13 cellular contexts compared by ENCODE assay signal in the genomic region with DNA sequence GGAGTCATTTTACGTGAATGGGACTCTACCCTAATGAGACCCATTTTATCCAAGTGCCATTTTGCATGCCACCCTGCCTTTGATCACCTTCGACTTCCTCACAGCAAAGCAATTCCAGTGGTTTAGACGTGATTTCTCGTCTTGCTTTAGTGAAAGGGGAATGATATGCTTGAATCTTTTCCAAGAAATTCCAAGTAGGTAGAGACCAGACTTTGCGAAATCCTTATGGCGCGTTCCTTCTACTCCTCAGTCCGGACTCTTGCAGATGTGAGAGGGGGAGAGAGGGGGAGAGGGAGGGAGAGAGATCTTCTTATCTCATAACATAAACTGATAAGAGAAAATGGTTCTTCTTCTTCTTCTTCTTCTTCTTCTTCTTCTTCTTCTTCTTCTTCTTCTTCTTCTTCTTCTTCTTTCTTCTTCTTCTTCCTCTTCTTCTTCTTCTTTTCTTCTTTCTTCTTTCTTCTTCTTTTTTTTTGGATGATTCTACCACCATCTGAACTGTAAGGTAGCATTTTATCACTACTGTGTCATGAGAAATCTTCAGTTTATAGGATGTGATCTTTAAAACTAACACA. TPM values are rescaled to one million over a fixed set of nuclear protein-coding genes. Genes with fewer than 3 reads are reported as not detected.
DNase-seq lines count a peak whose midpoint lies in the region; ATAC-seq and TF ChIP-seq lines count a peak whose summit lies in the region.
"Had no signal": no experiment of that assay in that cellular context is flagged by ENCODE, and none has a peak within 500 bp of the region (broad histone marks: within the 10 kb centered on the region; RNA-seq: fewer than 3 reads in every experiment).

No MANE protein-coding gene starts in this region.

- H3K4me1 ChIP-seq in GM23338 (ENCODE audit: insufficient read depth) = peaks cover 14% of the 10 kb centered on the region

- no peaks in the 10 kb centered on the region for H3K79me2 ChIP-seq in GM23338 (replicated peaks; ENCODE audit: insufficient read depth)

- peak overlapping the region; percentile 83 for H3K4me2 ChIP-seq in GM23338

- peaks cover 7% of the 10 kb centered on the region for H4K20me1 ChIP-seq in GM23338 (replicated peaks; ENCODE audit: insufficient read depth)

- H3K9me3 ChIP-seq in MG63 = no peaks in the 10 kb centered on the region
- H3K9me3 ChIP-seq: gastrocnemius medialis had no signal

- H3K4me1 Mint-ChIP-seq in CD14-positive monocyte (peaks cover 23% of the 10 kb centered on the region), GM23338 (peaks cover 7% of the 10 kb centered on the region), brain (peaks cover 17% of the 10 kb centered on the region), mesothelial cell of epicardium (peaks cover 8% of the 10 kb centered on the region)

- in situ Hi-C loops in GM13976 (cut with MboI; ENCODE audit: low sequenced_read_pairs, unreplicated experiment) = no loop called here

- peaks cover 66 to 73% (median 73%) of the 10 kb centered on the region in 3 donors for H3K27me3 Mint-ChIP-seq in CD14-positive monocyte (ENCODE audit: low read depth in 3 of 3)
- peaks cover 74% of the 10 kb centered on the region for H3K27me3 Mint-ChIP-seq in GM23338 (ENCODE audit: insufficient read depth, low read depth, poor library complexity)
- H3K27me3 Mint-ChIP-seq in brain = peaks cover 81% of the 10 kb centered on the region
- H3K27me3 Mint-ChIP-seq in mesothelial cell of epicardium (ENCODE audit: low read depth) = peaks cover 78% of the 10 kb centered on the region

- no peak overlapping the region for H3K27ac ChIP-seq in GM23338 (ENCODE audit: low read depth)
- H3K27ac ChIP-seq: gastrocnemius medialis had no signal

- intact Hi-C loops in CD14-positive monocyte (cut with micrococcal nuclease) = loop anchor here (10.0 kb wide), 3 partner anchors 89 to 831 kb away; a partner anchor contains a TSS

- peaks cover 16% of the 10 kb centered on the region for H3F3A ChIP-seq in GM23338 (replicated peaks; ENCODE audit: low read depth)

- DNase-seq in CD14-positive monocyte (ENCODE audit: low spot score) (no peak), GM23338 (ENCODE audit: low spot score) (peak; percentile 32), mesothelial cell of epicardium (ENCODE audit: low spot score in 2 of 2, unreplicated experiment in 2 of 2) (no peak), GM13976 (ENCODE audit: low spot score) (no peak), MG63 (no peak), NOMO-1 treated with dmso at 0.1 percent for 144 hours (lab: John Stamatoyannopoulos, UW; ENCODE audit: unreplicated experiment) (no peak), CD1c-positive myeloid dendritic cell (ENCODE audit: extremely low spot score) (no peak)
- DNase-seq: gastrocnemius medialis; NCI-H2029 treated with DMSO at 0.1 percent for 48 hours; NK-92 treated with Interleukin-12 subunit alpha and Interleukin-12 subunit beta, amount 100 ng/mL, for 24 hours; SIG-M5 had no signal

- H3K36me3 Mint-ChIP-seq in CD14-positive monocyte = peaks cover 0 to 21% of the 10 kb centered on the region in 2 donors
- no peaks in the 10 kb centered on the region for H3K36me3 Mint-ChIP-seq in GM23338 (ENCODE audit: low read depth)
- H3K36me3 Mint-ChIP-seq in brain = no peaks in the 10 kb centered on the region
- H3K36me3 Mint-ChIP-seq in mesothelial cell of epicardium = no peaks in the 10 kb centered on the region
- H3K36me3 Mint-ChIP-seq: CD8-positive, alpha-beta T cell had no signal

- no peaks in the 10 kb centered on the region for H3K36me3 ChIP-seq in GM23338 (ENCODE audit: insufficient read depth)
- H3K36me3 ChIP-seq in MG63 = no peaks in the 10 kb centered on the region
- H3K36me3 ChIP-seq: gastrocnemius medialis had no signal

- peaks cover 4 to 28% (median 21%) of the 10 kb centered on the region in 7 donors for H3K9me3 Mint-ChIP-seq in CD14-positive monocyte
- no peaks in the 10 kb centered on the region for H3K9me3 Mint-ChIP-seq in GM23338
- peaks cover 0 to 21% (median 6%) of the 10 kb centered on the region in 5 experiments for H3K9me3 Mint-ChIP-seq in brain
- H3K9me3 Mint-ChIP-seq in mesothelial cell of epicardium = no peaks in the 10 kb centered on the region

- H3K9me2 ChIP-seq in GM23338 (ENCODE audit: insufficient read depth) = no peaks in the 10 kb centered on the region

- H3K4me3 Mint-ChIP-seq in CD14-positive monocyte = peak overlapping the region; percentile 69 to 87
- H3K4me3 Mint-ChIP-seq in GM23338 = peak overlapping the region; percentile 77
- peak overlapping the region; percentile 47 to 76 (median 73) for H3K4me3 Mint-ChIP-seq in brain
- peak overlapping the region; percentile 52 for H3K4me3 Mint-ChIP-seq in mesothelial cell of epicardium
- H3K4me3 Mint-ChIP-seq: CD8-positive, alpha-beta T cell had no signal

- H3K4me3 ChIP-seq in GM23338 = peak overlapping the region; percentile 57
- H3K4me3 ChIP-seq in MG63 = no peak overlapping the region

- H3K27me3 ChIP-seq in GM23338 (ENCODE audit: insufficient read depth) (peaks cover 85% of the 10 kb centered on the region), MG63 (peaks cover 66% of the 10 kb centered on the region)

- H3K27ac Mint-ChIP-seq in CD14-positive monocyte (peak overlapping the region in 5 of 7 donors; percentile 0 to 77 (median 73)), GM23338 (no peak overlapping the region), brain (no peak overlapping the region), mesothelial cell of epicardium (no peak overlapping the region)
- H3K27ac Mint-ChIP-seq: CD8-positive, alpha-beta T cell had no signal

- TF ChIP-seq CTCF in CD14-positive monocyte (IDR thresholded peaks at IDR 0.05) = no peak
- TF ChIP-seq CTCF in GM23338 (conservative IDR thresholded peaks at IDR 0.05; ENCODE audit: low read depth in 2 of 2) = no peak
- TF ChIP-seq CTCF in brain (conservative IDR thresholded peaks at IDR 0.05) = no peak
- TF ChIP-seq CTCF in mesothelial cell of epicardium (IDR thresholded peaks at IDR 0.05; ENCODE audit: unreplicated experiment) = no peak
- no peak for TF ChIP-seq CTCF in GM13976 (IDR thresholded peaks at IDR 0.05; ENCODE audit: borderline replicate concordance, control extremely low read depth, extremely low read depth, insufficient read depth, missing control alignments)

- no peak for ATAC-seq in GM23338
- ATAC-seq: gastrocnemius medialis had no signal

- peak overlapping the region; percentile 74; the same call in 1 of the 2 replicates for H2AFZ ChIP-seq in GM23338

TF ChIP-seq in GM23338, 12 proteins besides CTCF, POLR2A, EP300 and RAD21:
- TF ChIP-seq EZH2 (IDR thresholded peaks at IDR 0.05; ENCODE audit: low read depth, unreplicated experiment) = peak; percentile 87
- no peak for TF ChIP-seq STAT1 (IDR thresholded peaks at IDR 0.05; ENCODE audit: unreplicated experiment)

RNA-seq across cellular contexts. Expression of a gene that starts 0.9 kb away (rescaled TPM):
- polyA plus RNA-seq in CD14-positive monocyte (under 1 TPM in 1 of 2 donors, not detected in 1; 0.11 TPM), GM23338 (2016; fragmentation: Nextera tagmentation; extraction: Ambion mirVana) (0.21 and 0.33 TPM in 2 replicates), brain (ENCODE audit: insufficient read depth, low read depth, low replicate concordance) (16.3 TPM)
- 0.12 TPM in 1 of 2 replicates, not detected in the other for total RNA-seq in GM23338 (2014; rRNA removed; shearing (Covaris generic))
- total RNA-seq in mesothelial cell of epicardium = 0.16 to 0.45 TPM (median 0.18 TPM) in 3 replicates
- not detected in 2 replicates for total RNA-seq in MG63 (2014; rRNA removed; shearing (Covaris generic); ENCODE audit: low replicate concordance)
- total RNA-seq: CD8-positive, alpha-beta T cell had no signal

RNA-seq across cellular contexts. Expression of a gene that starts 25.3 kb away (rescaled TPM):
- polyA plus RNA-seq in CD14-positive monocyte (10 to 100 TPM in 1 of 2 donors, 1 to 10 TPM in 1; 7.5 to 11.0 TPM), GM23338 (2016; fragmentation: Nextera tagmentation; extraction: Ambion mirVana) (2.0 and 2.3 TPM in 2 replicates), brain (ENCODE audit: insufficient read depth, low read depth, low replicate concordance) (32.5 TPM)
- 9.7 and 10.7 TPM in 2 replicates for total RNA-seq in GM23338 (2014; rRNA removed; shearing (Covaris generic))
- total RNA-seq in mesothelial cell of epicardium = 45.2 to 52.3 TPM (median 52.1 TPM) in 3 replicates
- 31.4 and 51.2 TPM in 2 replicates for total RNA-seq in MG63 (2014; rRNA removed; shearing (Covaris generic); ENCODE audit: low replicate concordance)

RNA-seq across cellular contexts. Expression of a gene that starts 30.0 kb away (rescaled TPM):
- polyA plus RNA-seq in CD14-positive monocyte (100 to 1,000 TPM; 138 to 140 TPM), GM23338 (2016; fragmentation: Nextera tagmentation; extraction: Ambion mirVana) (5.2 and 6.0 TPM in 2 replicates), brain (ENCODE audit: insufficient read depth, low read depth, low replicate concordance) (64.7 TPM)
- total RNA-seq in GM23338 (2014; rRNA removed; shearing (Covaris generic)) = 1.1 and 2.5 TPM in 2 replicates
- total RNA-seq in mesothelial cell of epicardium = 57.3 to 61.3 TPM (median 58.9 TPM) in 3 replicates
- 43.5 and 75.4 TPM in 2 replicates for total RNA-seq in MG63 (2014; rRNA removed; shearing (Covaris generic); ENCODE audit: low replicate concordance)

Comparison
In these comparisons a context has a peak if more than half of its experiments do, and no peak if none do; other contexts are left out.
1. H3K27ac Mint-ChIP-seq: peak in CD14-positive monocyte (5 of 7); none in GM23338 (single experiment), brain (0 of 5) and mesothelial cell of epicardium (single experiment).
2. RNA of a gene that starts 30.0 kb away (total RNA-seq): 57.3 to 61.3 TPM in mesothelial cell of epicardium and 43.5 to 75.4 TPM in MG63; 1.1 to 2.5 TPM in GM23338; every median in the first group is over 10 times any median in the second.
3. Peak in every context shown above with its lines, with median percentiles within 50 percentile points of each other: H3K4me3 Mint-ChIP-seq.